1 cellular context compared by ENCODE assay signal in the genomic region with DNA sequence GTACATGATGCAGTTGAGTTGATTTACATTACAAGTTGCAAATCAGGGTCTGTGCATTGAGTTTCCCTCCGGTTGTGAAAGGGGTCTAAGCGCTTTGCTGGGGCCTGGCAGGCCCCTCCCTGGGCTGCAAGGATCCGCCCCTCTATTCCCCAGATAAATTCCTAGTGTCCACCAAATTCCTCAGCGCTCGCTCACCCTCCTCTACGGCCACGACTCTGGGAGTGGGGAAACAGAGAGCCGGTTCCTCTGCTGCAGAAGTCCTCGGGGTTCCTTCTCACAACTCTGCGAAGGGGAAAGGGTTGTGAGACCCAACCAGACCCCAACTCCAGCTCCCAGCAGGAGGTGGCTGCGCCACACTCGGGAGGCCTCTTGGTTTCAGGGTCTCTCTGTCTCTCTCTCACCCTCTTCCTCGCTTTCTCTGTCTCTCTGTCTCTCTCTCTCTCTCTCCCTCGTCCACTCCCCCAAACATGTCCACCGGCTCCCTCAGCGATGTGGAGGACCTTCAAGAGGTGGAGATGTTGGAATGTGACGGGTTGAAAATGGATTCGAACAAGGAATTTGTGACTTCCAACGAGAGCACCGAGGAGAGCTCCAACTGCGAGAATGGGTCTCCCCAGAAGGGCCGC.
TF ChIP-seq lines count a peak whose summit lies in the region.

A gene (plus strand): TSS at position 183 of the 626 bp plus-strand sequence. CDS start 285 bp downstream, at position 468.

TF ChIP-seq in IMR-90, 13 proteins besides CTCF, POLR2A, EP300 and RAD21 (continued from another document):
- TF ChIP-seq, protein P1, sequence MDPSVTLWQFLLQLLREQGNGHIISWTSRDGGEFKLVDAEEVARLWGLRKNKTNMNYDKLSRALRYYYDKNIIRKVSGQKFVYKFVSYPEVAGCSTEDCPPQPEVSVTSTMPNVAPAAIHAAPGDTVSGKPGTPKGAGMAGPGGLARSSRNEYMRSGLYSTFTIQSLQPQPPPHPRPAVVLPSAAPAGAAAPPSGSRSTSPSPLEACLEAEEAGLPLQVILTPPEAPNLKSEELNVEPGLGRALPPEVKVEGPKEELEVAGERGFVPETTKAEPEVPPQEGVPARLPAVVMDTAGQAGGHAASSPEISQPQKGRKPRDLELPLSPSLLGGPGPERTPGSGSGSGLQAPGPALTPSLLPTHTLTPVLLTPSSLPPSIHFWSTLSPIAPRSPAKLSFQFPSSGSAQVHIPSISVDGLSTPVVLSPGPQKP (IDR thresholded peaks at IDR 0.05; ENCODE audit: borderline replicate concordance, low read depth, low read length) = no peak
- no peak for TF ChIP-seq MXI1 (IDR thresholded peaks at IDR 0.05; ENCODE audit: borderline replicate concordance, low read depth, low read length)
- TF ChIP-seq BHLHE40 (IDR thresholded peaks at IDR 0.05; ENCODE audit: low read depth, low read length) = no peak
- TF ChIP-seq RCOR1 (IDR thresholded peaks at IDR 0.05; ENCODE audit: insufficient replicate concordance, low read length) = no peak
- TF ChIP-seq NFE2L2 (IDR thresholded peaks at IDR 0.05; ENCODE audit: low read depth, low read length) = no peak
- TF ChIP-seq CHD1 (IDR thresholded peaks at IDR 0.05; ENCODE audit: low read depth, low read length) = no peak
- TF ChIP-seq FOS (IDR thresholded peaks at IDR 0.05; ENCODE audit: low read depth, low read length) = no peak
- TF ChIP-seq, protein P2, sequence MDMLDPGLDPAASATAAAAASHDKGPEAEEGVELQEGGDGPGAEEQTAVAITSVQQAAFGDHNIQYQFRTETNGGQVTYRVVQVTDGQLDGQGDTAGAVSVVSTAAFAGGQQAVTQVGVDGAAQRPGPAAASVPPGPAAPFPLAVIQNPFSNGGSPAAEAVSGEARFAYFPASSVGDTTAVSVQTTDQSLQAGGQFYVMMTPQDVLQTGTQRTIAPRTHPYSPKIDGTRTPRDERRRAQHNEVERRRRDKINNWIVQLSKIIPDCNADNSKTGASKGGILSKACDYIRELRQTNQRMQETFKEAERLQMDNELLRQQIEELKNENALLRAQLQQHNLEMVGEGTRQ (IDR thresholded peaks at IDR 0.05; ENCODE audit: low read depth, low read length) = no peak
- TF ChIP-seq MAFK (IDR thresholded peaks at IDR 0.05; ENCODE audit: low read depth, low read length) = no peak
- TF ChIP-seq MAZ (IDR thresholded peaks at IDR 0.05; ENCODE audit: borderline replicate concordance, low read depth, low read length) = no peak
